Comparison of ENCODE assay signal across 9 cellular contexts in genomic region chr5:179734536-179735164, GRCh38. TPM values are rescaled to one million over a fixed set of nuclear protein-coding genes. Genes with fewer than 3 reads are reported as not detected.
DNase-seq lines count a peak whose midpoint lies in the region; ATAC-seq and TF ChIP-seq lines count a peak whose summit lies in the region.
"Had no signal": no experiment of that assay in that cellular context is flagged by ENCODE, and none has a peak within 500 bp of the region (broad histone marks: within the 10 kb centered on the region; RNA-seq: fewer than 3 reads in every experiment).

No MANE protein-coding gene starts in this region.

- H3K9me3 ChIP-seq in muscle layer of duodenum (ENCODE audit: control insufficient read depth in 1 of 2, low read length in 2 of 2): no peaks in the 10 kb centered on the region

- BruUV-seq in MCF 10A (replicated peaks; lab: Mats Ljungman, UMichigan): no TSS peak

- CTCF ChIA-PET in MCF 10A (lab: Yijun Ruan, JAX): interaction anchor here (0.6 to 1.7 kb wide), 3 partner anchors 20 to 1222 kb away, joined by 3 to 5 read pairs (median 4); no protein-coding TSS in a partner anchor

- POLR2A ChIA-PET in MCF 10A (lab: Yijun Ruan, JAX): interaction anchor here (0.6 to 6.9 kb wide), 14 partner anchors 8 to 347 kb away, joined by 3 to 137 read pairs (median 4); partner anchors contain the start of genes CANX, HNRNPH1 and MGAT4B

- peaks cover 35% of the 10 kb centered on the region for H3K4me1 Mint-ChIP-seq in MCF 10A (ENCODE audit: insufficient read depth, unreplicated experiment)

- H3K36me3 ChIP-seq in ACC112 (ENCODE audit: insufficient read depth, low read length): peaks cover 9% of the 10 kb centered on the region
- peaks cover 13 to 22% of the 10 kb centered on the region in 2 donors for H3K36me3 ChIP-seq in muscle layer of duodenum (ENCODE audit: control insufficient read depth in 1 of 2, insufficient read depth in 2 of 2, low read length in 2 of 2)

- H3K27me3 Mint-ChIP-seq in MCF 10A (ENCODE audit: insufficient read depth, unreplicated experiment): no peaks in the 10 kb centered on the region

- H3K27me3 ChIP-seq in ACC112 (ENCODE audit: insufficient read depth, low read length): no peaks in the 10 kb centered on the region
- no peaks in the 10 kb centered on the region for H3K27me3 ChIP-seq in HL-60 (ENCODE audit: insufficient read depth, poor library complexity, severe bottlenecking)
- H3K27me3 ChIP-seq in muscle layer of duodenum (ENCODE audit: low read depth, low read length): no peaks in the 10 kb centered on the region

- no peak for ATAC-seq in HG03196 (IDR thresholded peaks at IDR 0.05; ENCODE audit: unreplicated experiment)
- no peak for ATAC-seq in HG03097 (IDR thresholded peaks at IDR 0.05; ENCODE audit: low FRiP score, unreplicated experiment)

- H3K4me1 ChIP-seq in ACC112 (ENCODE audit: control insufficient read depth, insufficient read depth, low read length, unreplicated experiment) (peaks cover 24% of the 10 kb centered on the region), muscle layer of duodenum (ENCODE audit: control insufficient read depth in 1 of 2, insufficient read depth in 2 of 2, low read length in 2 of 2) (peaks cover 9 to 56% of the 10 kb centered on the region in 2 donors)

- H3K4me3 Mint-ChIP-seq in MCF 10A (ENCODE audit: unreplicated experiment): peak overlapping the region; percentile 91

- peak overlapping the region; percentile 58 for H3K27ac Mint-ChIP-seq in MCF 10A (ENCODE audit: low read depth, unreplicated experiment)

- intact Hi-C loops in MCF 10A (cut with micrococcal nuclease): loop anchor here (5.0 kb wide), 1 partner anchor 72 kb away; no protein-coding TSS in a partner anchor

- 0 out of 2 replicates have a peak overlapping the region, but pooled peaks have one; percentile 3 for H3K27ac ChIP-seq in ACC112 (ENCODE audit: low read depth, low read length)
- no peak overlapping the region for H3K27ac ChIP-seq in HL-60 (replicated peaks)
- peak overlapping the region; percentile 72 for H3K27ac ChIP-seq in muscle layer of duodenum (ENCODE audit: low read length)

- H3K9me3 Mint-ChIP-seq in MCF 10A (ENCODE audit: unreplicated experiment): no peaks in the 10 kb centered on the region

- peaks cover 47% of the 10 kb centered on the region for H3K36me3 Mint-ChIP-seq in MCF 10A (ENCODE audit: insufficient read depth, unreplicated experiment)

- peaks cover 69% of the 10 kb centered on the region for H3K79me2 ChIP-seq in ACC112 (ENCODE audit: control insufficient read depth, insufficient read depth, low read length, unreplicated experiment)

- TF ChIP-seq CTCF in HL-60 (IDR thresholded peaks at IDR 0.05; ENCODE audit: insufficient read depth, low read length) (no peak), MCF 10A (IDR thresholded peaks at IDR 0.05; ENCODE audit: unreplicated experiment) (no peak)

- H3K4me3 ChIP-seq in ACC112 (ENCODE audit: low read depth, low read length) (peak overlapping the region; percentile 87), HL-60 (replicated peaks; ENCODE audit: insufficient read depth, low read length) (peak overlapping the region; percentile 82), muscle layer of duodenum (ENCODE audit: low read depth in 1 of 2, low read length in 2 of 2) (peak overlapping the region; percentile 74 to 86)

- no peak for DNase-seq in HL-60 (ENCODE audit: low read depth in 1 of 2, low spot score in 1 of 2)
- DNase-seq in MCF 10A (ENCODE audit: unreplicated experiment): no peak
- no peak for DNase-seq in cerebellar nuclear complex (lab: John Stamatoyannopoulos, UW)
- DNase-seq in NCI-H82 (lab: John Stamatoyannopoulos, UW): no peak
- DNase-seq: anterior cingulate cortex had no signal

- H2AFZ ChIP-seq in ACC112 (ENCODE audit: low read length, unreplicated experiment): no peak overlapping the region

RNA-seq across cellular contexts. Expression of gene MAML1, which starts 2.0 kb away (rescaled TPM):
- 36.4 and 38.4 TPM in 2 replicates for total RNA-seq in MCF 10A (2022)

RNA-seq across cellular contexts. Expression of gene CANX, which starts 35.9 kb away (rescaled TPM):
- 1,781 and 2,325 TPM in 2 replicates for total RNA-seq in MCF 10A (2022)

RNA-seq across cellular contexts. Expression of gene CBY3, which starts 53.8 kb away (rescaled TPM):
- total RNA-seq in MCF 10A (2022): not detected in 2 replicates

RNA-seq across cellular contexts. Expression of gene LTC4S, which starts 59.1 kb away (rescaled TPM):
- total RNA-seq in MCF 10A (2022): 2.1 and 2.2 TPM in 2 replicates
